In the genomic region with DNA sequence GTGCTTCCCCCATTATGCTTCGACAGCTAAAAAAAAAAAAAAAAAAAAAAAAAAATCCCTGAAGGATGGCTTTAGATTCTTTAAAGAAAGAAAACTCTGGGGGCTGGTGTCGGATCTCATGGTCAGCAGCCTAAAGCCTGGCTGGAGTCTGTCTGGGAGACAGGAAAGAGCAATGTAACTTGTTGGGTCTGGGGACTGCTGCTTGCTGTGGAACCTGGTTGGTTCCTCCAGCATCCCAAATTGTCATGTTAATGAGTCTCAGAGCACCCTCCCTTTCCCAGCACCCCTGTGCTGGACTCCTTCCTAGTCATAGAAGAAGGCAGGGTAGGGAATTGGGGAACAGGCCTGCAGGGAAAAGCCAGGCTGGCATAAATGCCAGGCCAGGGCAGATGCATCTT, we compare ENCODE assay signal across 11 cellular contexts. TPM values are rescaled to one million over a fixed set of nuclear protein-coding genes. Genes with fewer than 3 reads are reported as not detected.
A peak's percentile ranks its signal among the peaks of the same experiment; 100 is the strongest.
DNase-seq lines count a peak whose midpoint lies in the region; ATAC-seq and TF ChIP-seq lines count a peak whose summit lies in the region.
"Had no signal": no experiment of that assay in that cellular context is flagged by ENCODE, and none has a peak within 500 bp of the region (broad histone marks: within the 10 kb centered on the region; RNA-seq: fewer than 3 reads in every experiment).

No MANE protein-coding gene starts in this region.

- H3K27ac ChIP-seq in OCI-LY7 (ENCODE audit: low read depth, low read length, poor library complexity, severe bottlenecking): no peak overlapping the region

- no peak for ATAC-seq in stimulated activated memory B cell treated with anti-CD40 and anti-IgM and Interleukin-4, amounts not matched to agents 10 μg/mL and 1 μg/mL and 100 μg/mL, for 72 hours
- ATAC-seq in HG03095 (IDR thresholded peaks at IDR 0.05; ENCODE audit: unreplicated experiment): no peak

- H3K79me2 ChIP-seq in OCI-LY7 (ENCODE audit: insufficient read depth, low read depth, low read length): no peaks in the 10 kb centered on the region

- POLR2A ChIA-PET in OCI-LY7 (lab: Charles Lee): interaction anchor here (1.4 kb wide), 1 partner anchor 125 kb away, joined by 3 read pairs; no protein-coding TSS in a partner anchor

- no peak overlapping the region for H2AFZ ChIP-seq in OCI-LY7 (ENCODE audit: low read length)

- BruUV-seq in OCI-LY7 (replicated peaks; lab: Mats Ljungman, UMichigan): no TSS peak

- no peaks in the 10 kb centered on the region for H3K27me3 Mint-ChIP-seq in activated naive CD4-positive, alpha-beta T cell treated with anti-CD3 and anti-CD28 coated beads for 36 hours (ENCODE audit: low read depth)
- peaks cover 13% of the 10 kb centered on the region for H3K27me3 Mint-ChIP-seq in endothelial cell (ENCODE audit: unreplicated experiment)
- H3K27me3 Mint-ChIP-seq in stimulated activated memory B cell treated with anti-CD40 and anti-IgM and Interleukin-4, amounts not matched to agents 10 μg/mL and 1 μg/mL and 100 μg/mL, for 72 hours: no peaks in the 10 kb centered on the region

- TF ChIP-seq CTCF in OCI-LY7 (conservative IDR thresholded peaks at IDR 0.05; ENCODE audit: low read length): no peak
- no peak for TF ChIP-seq CTCF in endothelial cell (IDR thresholded peaks at IDR 0.05; ENCODE audit: unreplicated experiment)
- no peak for TF ChIP-seq CTCF in foreskin fibroblast (IDR thresholded peaks at IDR 0.05; ENCODE audit: low read depth, low read length)

- no peaks in the 10 kb centered on the region for H3K36me3 ChIP-seq in OCI-LY7 (ENCODE audit: insufficient read depth, low read length)

- peaks cover 31% of the 10 kb centered on the region for H3K4me1 ChIP-seq in OCI-LY7 (ENCODE audit: insufficient read depth, low read length, poor library complexity, severe bottlenecking)

- no peaks in the 10 kb centered on the region for H3K9me2 ChIP-seq in OCI-LY7 (ENCODE audit: insufficient read depth, low read length)

- no peak for DNase-seq in activated naive CD4-positive, alpha-beta T cell treated with anti-CD3 and anti-CD28 coated beads for 36 hours
- DNase-seq in activated naive CD4-positive, alpha-beta T cell treated with Interleukin-2 at 50 U/mL for 16 hours: no peak
- DNase-seq in OCI-LY7 (ENCODE audit: low spot score) (no peak), endothelial cell (ENCODE audit: low spot score) (no peak), foreskin fibroblast (no peak), activated gamma-delta T cell (lab: John Stamatoyannopoulos, UW) (no peak)
- DNase-seq: activated CD8-positive, alpha-beta memory T cell treated with anti-CD3 and anti-CD28 coated beads, Interleukin-2, amount 50 U/mL, for 48 hours; DMS53; effector CD8-positive, alpha-beta T cell had no signal

- H3K4me2 ChIP-seq in OCI-LY7 (ENCODE audit: low read length): peak overlapping the region; percentile 94; the same call in 1 of the 2 replicates

- H3K27ac Mint-ChIP-seq in activated naive CD4-positive, alpha-beta T cell treated with anti-CD3 and anti-CD28 coated beads for 36 hours: no peak overlapping the region
- H3K27ac Mint-ChIP-seq in endothelial cell (ENCODE audit: unreplicated experiment): peak overlapping the region; percentile 76
- H3K27ac Mint-ChIP-seq in stimulated activated memory B cell treated with anti-CD40 and anti-IgM and Interleukin-4, amounts not matched to agents 10 μg/mL and 1 μg/mL and 100 μg/mL, for 72 hours: peak overlapping the region; percentile 10

- no peaks in the 10 kb centered on the region; the same call in 1 of the 2 replicates for H4K20me1 ChIP-seq in OCI-LY7 (ENCODE audit: insufficient read depth, low read length)

- CTCF ChIA-PET in activated naive CD4-positive, alpha-beta T cell treated with anti-CD3 and anti-CD28 coated beads for 36 hours (lab: Charles Lee): interaction anchor here (1.0 to 15.3 kb wide), 3 partner anchors 10 to 283 kb away, joined by 3 to 644 read pairs (median 4); no protein-coding TSS in a partner anchor
- CTCF ChIA-PET in OCI-LY7 (lab: Charles Lee; ENCODE audit: unreplicated experiment): no interaction called here

- H3K4me3 ChIP-seq in OCI-LY7 (ENCODE audit: low read depth, low read length, poor library complexity, severe bottlenecking) (no peak overlapping the region), foreskin fibroblast (ENCODE audit: low read depth in 1 of 2, low read length in 2 of 2) (no peak overlapping the region)

- intact Hi-C loops in activated naive CD4-positive, alpha-beta T cell treated with anti-CD3 and anti-CD28 coated beads for 36 hours (cut with micrococcal nuclease): no loop called here
- intact Hi-C loops in OCI-LY7 (cut with micrococcal nuclease; ENCODE audit: unreplicated experiment): no loop called here

- no peaks in the 10 kb centered on the region for H3K9me3 Mint-ChIP-seq in activated naive CD4-positive, alpha-beta T cell treated with anti-CD3 and anti-CD28 coated beads for 36 hours
- H3K9me3 Mint-ChIP-seq in endothelial cell (ENCODE audit: unreplicated experiment): no peaks in the 10 kb centered on the region
- no peaks in the 10 kb centered on the region for H3K9me3 Mint-ChIP-seq in stimulated activated memory B cell treated with anti-CD40 and anti-IgM and Interleukin-4, amounts not matched to agents 10 μg/mL and 1 μg/mL and 100 μg/mL, for 72 hours

- peaks cover 4% of the 10 kb centered on the region for H3K36me3 Mint-ChIP-seq in activated naive CD4-positive, alpha-beta T cell treated with anti-CD3 and anti-CD28 coated beads for 36 hours (ENCODE audit: low read depth)
- peaks cover 12% of the 10 kb centered on the region for H3K36me3 Mint-ChIP-seq in endothelial cell (ENCODE audit: low read depth, unreplicated experiment)
- H3K36me3 Mint-ChIP-seq in stimulated activated memory B cell treated with anti-CD40 and anti-IgM and Interleukin-4, amounts not matched to agents 10 μg/mL and 1 μg/mL and 100 μg/mL, for 72 hours: peaks cover 5% of the 10 kb centered on the region

- H3K9me3 ChIP-seq in OCI-LY7 (ENCODE audit: low read length): no peaks in the 10 kb centered on the region

- H3K4me3 Mint-ChIP-seq in activated naive CD4-positive, alpha-beta T cell treated with anti-CD3 and anti-CD28 coated beads for 36 hours: peak overlapping the region; percentile 10
- H3K4me3 Mint-ChIP-seq in endothelial cell (ENCODE audit: unreplicated experiment): peak overlapping the region; percentile 90
- H3K4me3 Mint-ChIP-seq in stimulated activated memory B cell treated with anti-CD40 and anti-IgM and Interleukin-4, amounts not matched to agents 10 μg/mL and 1 μg/mL and 100 μg/mL, for 72 hours: no peak overlapping the region

- peaks cover 56% of the 10 kb centered on the region for H3K4me1 Mint-ChIP-seq in activated naive CD4-positive, alpha-beta T cell treated with anti-CD3 and anti-CD28 coated beads for 36 hours (ENCODE audit: low read depth)
- H3K4me1 Mint-ChIP-seq in endothelial cell (ENCODE audit: unreplicated experiment): peaks cover 56% of the 10 kb centered on the region
- peaks cover 68% of the 10 kb centered on the region for H3K4me1 Mint-ChIP-seq in stimulated activated memory B cell treated with anti-CD40 and anti-IgM and Interleukin-4, amounts not matched to agents 10 μg/mL and 1 μg/mL and 100 μg/mL, for 72 hours

RNA-seq across cellular contexts. Expression of gene KCNC4, which starts 3.0 kb away (rescaled TPM):
- total RNA-seq in activated naive CD4-positive, alpha-beta T cell treated with anti-CD3 and anti-CD28 coated beads for 36 hours: 1 to 10 TPM; 9.7 TPM
- total RNA-seq in OCI-LY7 (2014; rRNA removed; shearing (Covaris generic)): 3.9 and 5.6 TPM in 2 replicates
- total RNA-seq in OCI-LY7 (2022) (17.8 and 18.5 TPM in 2 replicates), endothelial cell (ENCODE audit: unreplicated experiment) (37.4 TPM)
